In genomic region chr7:125088555-125088954, GRCh38 we compare ENCODE assay signal across 19 cellular contexts.
DNase-seq lines count a peak whose midpoint lies in the region; ATAC-seq and TF ChIP-seq lines count a peak whose summit lies in the region.
"Had no signal": no experiment of that assay in that cellular context is flagged by ENCODE, and none has a peak within 500 bp of the region (broad histone marks: within the 10 kb centered on the region; RNA-seq: fewer than 3 reads in every experiment).

No MANE protein-coding gene starts in this region.

- H3K79me2 ChIP-seq in H9 (ENCODE audit: insufficient read depth, low read length), result no peaks in the 10 kb centered on the region

- H3K27me3 ChIP-seq in breast epithelium, result no peaks in the 10 kb centered on the region
- H3K27me3 ChIP-seq in H9 (ENCODE audit: insufficient read depth, low read length), result no peaks in the 10 kb centered on the region
- H3K27me3 ChIP-seq: BLaER1 had no signal

- CTCF ChIA-PET in MCF 10A (lab: Yijun Ruan, JAX), result interaction anchor here (0.6 kb wide), 3 partner anchors 33 to 1713 kb away, joined by 3 to 5 read pairs (median 3); no protein-coding TSS in a partner anchor

- H3K36me3 Mint-ChIP-seq in MCF 10A (ENCODE audit: insufficient read depth, unreplicated experiment) (no peaks in the 10 kb centered on the region), H9 (ENCODE audit: insufficient read depth in 1 of 3, low read depth in 3 of 3) (no peaks in the 10 kb centered on the region)
- H3K36me3 Mint-ChIP-seq: CD14-positive monocyte; CD4-positive, alpha-beta memory T cell had no signal

- H3K36me3 ChIP-seq in breast epithelium, result no peaks in the 10 kb centered on the region
- H3K36me3 ChIP-seq: BLaER1 had no signal

- WGBS in H9 (ENCODE audit: extremely low coverage, insufficient read length, low lambda C conversion rate), result no CpG with 5 or more reads among the region's 1 CpG

- H4K91ac ChIP-seq in H9 (ENCODE audit: insufficient read length, low read depth, low read length), result no peak overlapping the region

- no peaks in the 10 kb centered on the region for H3K4me1 ChIP-seq in breast epithelium
- H3K4me1 ChIP-seq in H9 (ENCODE audit: insufficient read depth, low read length), result no peaks in the 10 kb centered on the region
- H3K4me1 ChIP-seq: BLaER1 had no signal

- H3K79me1 ChIP-seq in H9 (ENCODE audit: insufficient read depth, low read depth, low read length, poor library complexity, severe bottlenecking), result no peaks in the 10 kb centered on the region

- H2BK5ac ChIP-seq in H9 (ENCODE audit: insufficient read length, low read length), result no peak overlapping the region

- no peak overlapping the region for H3K4me3 ChIP-seq in breast epithelium
- H3K4me3 ChIP-seq in epithelial cell of esophagus (ENCODE audit: low read length), result no peak overlapping the region
- H3K4me3 ChIP-seq: BLaER1, GM23248 had no signal

- H3K9ac ChIP-seq in H9 (ENCODE audit: extremely low read depth, insufficient read length, low read length), result no peak overlapping the region
- H3K9ac ChIP-seq: BLaER1, GM23248 had no signal

- H3K27ac Mint-ChIP-seq in MCF 10A (ENCODE audit: low read depth, unreplicated experiment) (peak overlapping the region; percentile 46), H9 (no peak overlapping the region)
- H3K27ac Mint-ChIP-seq: B cell; CD14-positive monocyte; CD4-positive, alpha-beta memory T cell had no signal

- POLR2A ChIA-PET in MCF 10A (lab: Yijun Ruan, JAX), result interaction anchor here (1.0 kb wide), 1 partner anchor 48 kb away, joined by 3 read pairs; no protein-coding TSS in a partner anchor

- no peak overlapping the region for H3K4me2 ChIP-seq in H9 (ENCODE audit: insufficient read depth, insufficient read length, low read length)
- H3K4me2 ChIP-seq: BLaER1 had no signal

- H3K14ac ChIP-seq in H9 (ENCODE audit: insufficient read depth, low read length), result no peak overlapping the region

- no peak overlapping the region for H3K23ac ChIP-seq in H9 (ENCODE audit: insufficient read length, low read depth, low read length)

- H2BK12ac ChIP-seq in H9 (ENCODE audit: insufficient read length, low read depth, low read length), result no peak overlapping the region

- no peaks in the 10 kb centered on the region for H4K20me1 ChIP-seq in H9 (ENCODE audit: control insufficient read depth, insufficient read depth, insufficient read length)
- H4K20me1 ChIP-seq: BLaER1 had no signal

- no peaks in the 10 kb centered on the region for H3K27me3 Mint-ChIP-seq in MCF 10A (ENCODE audit: insufficient read depth, unreplicated experiment)
- no peaks in the 10 kb centered on the region for H3K27me3 Mint-ChIP-seq in H9 (ENCODE audit: low read depth)
- H3K27me3 Mint-ChIP-seq: B cell; CD4-positive, alpha-beta memory T cell had no signal

- H3K4me1 Mint-ChIP-seq in MCF 10A (ENCODE audit: insufficient read depth, unreplicated experiment) (no peaks in the 10 kb centered on the region), H9 (0 out of 4 replicates have a peak, but pooled peaks cover 0 to 4% of the 10 kb centered on the region in 2 experiments)
- H3K4me1 Mint-ChIP-seq: B cell; CD14-positive monocyte; CD4-positive, alpha-beta memory T cell had no signal

- no peak overlapping the region for H3K18ac ChIP-seq in H9 (ENCODE audit: insufficient read length, low read depth, low read length)

- no peak overlapping the region for H2BK15ac ChIP-seq in H9 (ENCODE audit: low read depth, low read length)

- intact Hi-C loops in MCF 10A (cut with micrococcal nuclease), result no loop called here
- intact Hi-C loops in breast epithelium (cut with DNase I; ENCODE audit: low total_unique reads), result no loop called here

- TF ChIP-seq CTCF in MCF 10A (IDR thresholded peaks at IDR 0.05; ENCODE audit: unreplicated experiment) (no peak), breast epithelium (IDR thresholded peaks at IDR 0.05) (no peak), epithelial cell of esophagus (IDR thresholded peaks at IDR 0.05; ENCODE audit: insufficient read depth, low read depth, low read length, missing control alignments) (no peak), H9 (conservative IDR thresholded peaks at IDR 0.05) (no peak)

- no TSS peak for BruUV-seq in MCF 10A (replicated peaks; lab: Mats Ljungman, UMichigan)

- no peak overlapping the region for H2AFZ ChIP-seq in H9 (ENCODE audit: low read length)
- H2AFZ ChIP-seq: GM23248 had no signal

- no peak for ATAC-seq in GM18868 (IDR thresholded peaks at IDR 0.05; ENCODE audit: unreplicated experiment)
- ATAC-seq: HCT116 had no signal

- no peak overlapping the region for H3K4ac ChIP-seq in H9 (ENCODE audit: low read depth, low read length)

- no peak for TF ChIP-seq POLR2A in breast epithelium (IDR thresholded peaks at IDR 0.05)

- H3K23me2 ChIP-seq in H9 (ENCODE audit: insufficient read length, low read depth, low read length, poor library complexity, severe bottlenecking), result no peaks in the 10 kb centered on the region

- no peak overlapping the region for H3T11ph ChIP-seq in H9 (ENCODE audit: low read length)

- H3K9me3 ChIP-seq in breast epithelium (no peaks in the 10 kb centered on the region), H9 (ENCODE audit: control insufficient read depth, low read depth, low read length) (no peaks in the 10 kb centered on the region)
- H3K9me3 ChIP-seq: BLaER1 had no signal

- H3K4me3 Mint-ChIP-seq in MCF 10A (ENCODE audit: unreplicated experiment) (no peak overlapping the region), H9 (no peak overlapping the region)
- H3K4me3 Mint-ChIP-seq: B cell; CD14-positive monocyte; CD4-positive, alpha-beta memory T cell had no signal

- H2BK120ac ChIP-seq in H9 (ENCODE audit: low read depth, low read length, poor library complexity, severe bottlenecking), result no peak overlapping the region

- H2AK5ac ChIP-seq in H9 (ENCODE audit: insufficient read length, low read length), result no peak overlapping the region

- no peaks in the 10 kb centered on the region for H3K9me3 Mint-ChIP-seq in MCF 10A (ENCODE audit: unreplicated experiment)
- H3K9me3 Mint-ChIP-seq in H9, result no peaks in the 10 kb centered on the region

- H3K56ac ChIP-seq in H9 (ENCODE audit: insufficient read length, low read depth, low read length), result no peak overlapping the region

- no peak overlapping the region for H2BK20ac ChIP-seq in H9 (ENCODE audit: low read depth, low read length, poor library complexity, severe bottlenecking)

- no peak overlapping the region for H4K5ac ChIP-seq in H9 (ENCODE audit: insufficient read length, low read depth, low read length)

- no peak overlapping the region for H4K8ac ChIP-seq in H9 (replicated peaks; ENCODE audit: insufficient read length, low read depth, low read length)

- DNase-seq in MCF 10A (ENCODE audit: unreplicated experiment) (no peak), breast epithelium (ENCODE audit: low spot score in 2 of 2) (no peak), epithelial cell of esophagus (ENCODE audit: low read depth) (peak; percentile 48), kidney tubule cell (ENCODE audit: low spot score) (peak; percentile 3), H9 (no peak)
- DNase-seq: Calu3; CD4-positive, alpha-beta memory T cell; COR-L47; DMS53; DMS79 treated with DMSO at 0.1 percent for 48 hours; GF-D8; GM23248; H7 had no signal

- H3K27ac ChIP-seq in breast epithelium, result no peak overlapping the region
- no peak overlapping the region for H3K27ac ChIP-seq in H9 (ENCODE audit: insufficient read length, low read depth, low read length)
- H3K27ac ChIP-seq: 22Rv1, BLaER1, GM23248 had no signal

Comparison
In these comparisons a context has a peak if more than half of its experiments do, and no peak if none do; other contexts are left out.
1. DNase-seq: peak in epithelial cell of esophagus (single experiment) and kidney tubule cell (single experiment); none in MCF 10A (single experiment), breast epithelium (0 of 2) and H9 (single experiment).